In the genomic region with DNA sequence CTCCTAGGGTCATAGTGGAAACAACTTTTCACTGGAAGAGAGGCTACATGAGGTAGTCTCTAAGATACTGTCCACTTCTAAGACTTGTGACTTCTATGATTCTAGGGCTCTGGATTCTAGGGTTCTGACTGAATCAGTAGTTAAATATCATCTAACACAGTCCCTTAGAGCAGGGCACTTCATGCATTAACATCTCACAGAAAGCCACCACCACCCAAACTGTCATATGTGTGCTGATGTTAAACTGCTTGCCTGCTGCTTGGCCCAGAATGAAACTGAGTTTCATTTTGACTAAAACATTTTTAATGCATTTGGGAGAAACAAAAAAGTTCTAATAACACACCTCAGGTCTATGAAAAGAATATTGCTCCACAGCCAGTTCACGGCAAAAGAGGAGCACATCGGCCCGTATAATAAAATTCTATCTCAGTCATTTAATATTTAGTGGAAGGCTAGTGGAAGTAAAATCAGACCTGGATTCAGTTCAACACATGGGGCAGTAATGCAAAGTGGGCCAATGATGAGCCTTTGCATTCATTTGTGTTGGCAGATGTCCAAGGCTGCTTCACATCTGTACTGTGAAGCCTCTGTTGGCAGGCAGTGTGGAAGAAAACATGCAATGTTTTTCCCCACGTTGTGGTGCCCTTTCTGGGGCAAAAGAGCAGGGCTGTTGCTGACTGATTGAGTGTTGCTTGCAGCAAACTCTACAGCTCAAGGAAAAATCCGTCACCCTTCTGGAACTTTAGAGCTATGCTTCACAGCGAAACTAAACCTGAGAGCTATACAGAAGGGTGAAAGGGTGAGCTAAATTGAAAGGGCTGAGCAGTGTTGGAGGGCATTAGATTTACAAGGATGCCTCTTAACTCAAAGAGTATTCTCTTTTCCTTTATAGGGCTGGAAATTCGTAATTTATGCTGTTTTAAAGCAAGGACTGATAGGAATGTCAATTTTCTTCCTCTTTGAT, we compare ENCODE assay signal across 8 cellular contexts. TPM values are rescaled to one million over a fixed set of nuclear protein-coding genes. Genes with fewer than 3 reads are reported as not detected.
DNase-seq lines count a peak whose midpoint lies in the region; ATAC-seq and TF ChIP-seq lines count a peak whose summit lies in the region.

No MANE protein-coding gene starts in this region.

- H3K4me3 ChIP-seq in suprapubic skin (no peak overlapping the region), breast epithelium (no peak overlapping the region)

- ATAC-seq in GM19043 (IDR thresholded peaks at IDR 0.05; ENCODE audit: low read depth, unreplicated experiment) = peak; percentile 49
- ATAC-seq in HG03565 (IDR thresholded peaks at IDR 0.05; ENCODE audit: unreplicated experiment) = peak; percentile 69
- no peak for ATAC-seq in esophagus mucosa

- no peaks in the 10 kb centered on the region for H3K27me3 ChIP-seq in suprapubic skin
- H3K27me3 ChIP-seq in breast epithelium = no peaks in the 10 kb centered on the region

- H3K27ac ChIP-seq in suprapubic skin = no peak overlapping the region
- H3K27ac ChIP-seq in breast epithelium = no peak overlapping the region

- H3K9me3 ChIP-seq in suprapubic skin = no peaks in the 10 kb centered on the region
- no peaks in the 10 kb centered on the region for H3K9me3 ChIP-seq in breast epithelium

- H3K4me1 ChIP-seq in suprapubic skin (peaks cover 9% of the 10 kb centered on the region), breast epithelium (no peaks in the 10 kb centered on the region)

- TF ChIP-seq CTCF in suprapubic skin (IDR thresholded peaks at IDR 0.05) (no peak), breast epithelium (IDR thresholded peaks at IDR 0.05) (no peak)

- intact Hi-C loops in breast epithelium (cut with DNase I; ENCODE audit: low total_unique reads) = no loop called here

- TF ChIP-seq POLR2A in suprapubic skin (IDR thresholded peaks at IDR 0.05) (no peak), breast epithelium (IDR thresholded peaks at IDR 0.05) (no peak)

- no peaks in the 10 kb centered on the region for H3K36me3 ChIP-seq in suprapubic skin
- no peaks in the 10 kb centered on the region for H3K36me3 ChIP-seq in breast epithelium

- 30% methylated on average over 7 of the region's 7 CpGs for WGBS in suprapubic skin

- no peak for TF ChIP-seq EP300 in suprapubic skin (IDR thresholded peaks at IDR 0.05)

- DNase-seq in SK-N-DZ (ENCODE audit: low spot score) (peak; percentile 18), middle frontal gyrus (ENCODE audit: extremely low spot score, low spot score) (peak; percentile 67), NK-92 (lab: John Stamatoyannopoulos, UW; ENCODE audit: unreplicated experiment) (no peak), suprapubic skin (ENCODE audit: low spot score in 2 of 2) (no peak), breast epithelium (ENCODE audit: low spot score in 2 of 2) (no peak)

RNA-seq across cellular contexts. Expression of gene AUTS2, which starts 33.5 kb away (rescaled TPM):
- 18.5 and 24.5 TPM in 2 replicates for polyA plus RNA-seq in SK-N-DZ (2014; cell fraction: cytosol; rRNA removed)
- 35.4 and 79.3 TPM in 2 replicates for polyA plus RNA-seq in SK-N-DZ (2014; cell fraction: nucleus; rRNA removed)
- 20.4 TPM for total RNA-seq in esophagus mucosa
- 100 to 1,000 TPM in 1 of 4 donors, 10 to 100 TPM in 3; 31.0 to 102 (median 56.4) TPM for total RNA-seq in suprapubic skin
- total RNA-seq in breast epithelium = 10 to 100 TPM; 31.5 to 94.3 (median 81.3) TPM

Comparison
In these comparisons a context has a peak if more than half of its experiments do, and no peak if none do; other contexts are left out.
1. DNase-seq: peak in SK-N-DZ (single experiment) and middle frontal gyrus (single experiment); none in NK-92 (single experiment), suprapubic skin (0 of 2) and breast epithelium (0 of 2).